ENCODE assay signal across 14 cellular contexts in genomic region chr6:97438011-97438671, GRCh38.
DNase-seq lines count a peak whose midpoint lies in the region; ATAC-seq and TF ChIP-seq lines count a peak whose summit lies in the region.
"Had no signal": no experiment of that assay in that cellular context is flagged by ENCODE, and none has a peak within 500 bp of the region (broad histone marks: within the 10 kb centered on the region; RNA-seq: fewer than 3 reads in every experiment).

No MANE protein-coding gene starts in this region.

- no peaks in the 10 kb centered on the region for H3K79me2 ChIP-seq in GM23338 (replicated peaks; ENCODE audit: insufficient read depth)
- no peaks in the 10 kb centered on the region for H3K79me2 ChIP-seq in hepatocyte

- H3K4me1 ChIP-seq in GM23338 (ENCODE audit: insufficient read depth) (peaks cover 8% of the 10 kb centered on the region), hepatocyte (ENCODE audit: insufficient read depth) (no peaks in the 10 kb centered on the region)

- 82% methylated on average over 4 of the region's 4 CpGs for whole genome bisulfite sequencing in hepatocyte (ENCODE audit: low lambda C conversion rate, missing lambda C conversion rate)

- H3K9me2 ChIP-seq in GM23338 (ENCODE audit: insufficient read depth) (no peaks in the 10 kb centered on the region), hepatocyte (replicated peaks; ENCODE audit: insufficient read depth) (no peaks in the 10 kb centered on the region)

- no peaks in the 10 kb centered on the region for H3K9me3 ChIP-seq in hepatocyte (ENCODE audit: low read depth)

- H2AFZ ChIP-seq in GM23338 (no peak overlapping the region), hepatocyte (no peak overlapping the region)

- H3K27me3 ChIP-seq in GM23338 (ENCODE audit: insufficient read depth) (no peaks in the 10 kb centered on the region), hepatocyte (no peaks in the 10 kb centered on the region)
- H3K27me3 ChIP-seq: brain microvascular endothelial cell had no signal

- H3K4me2 ChIP-seq in GM23338 = no peak overlapping the region
- H3K4me2 ChIP-seq in hepatocyte = no peak overlapping the region

- TF ChIP-seq CTCF in GM23338 (conservative IDR thresholded peaks at IDR 0.05; ENCODE audit: low read depth in 2 of 2) = no peak
- TF ChIP-seq CTCF in hepatocyte (IDR thresholded peaks at IDR 0.05; ENCODE audit: poor library complexity) = no peak

- peak overlapping the region; percentile 40; the same call in 1 of the 2 replicates for H3K27ac Mint-ChIP-seq in GM23338
- H3K27ac Mint-ChIP-seq: stimulated activated naive B cell treated with anti-CD40 and anti-IgM and Interleukin-4, amounts not matched to agents 10 μg/mL and 1 μg/mL and 100 μg/mL, for 72 hours had no signal

- H3K4me1 Mint-ChIP-seq in GM23338 = peaks cover 18% of the 10 kb centered on the region
- H3K4me1 Mint-ChIP-seq: stimulated activated naive B cell treated with anti-CD40 and anti-IgM and Interleukin-4, amounts not matched to agents 10 μg/mL and 1 μg/mL and 100 μg/mL, for 72 hours had no signal

- H3K27me3 Mint-ChIP-seq in GM23338 (ENCODE audit: insufficient read depth, low read depth, poor library complexity) = no peaks in the 10 kb centered on the region
- H3K27me3 Mint-ChIP-seq: stimulated activated naive B cell treated with anti-CD40 and anti-IgM and Interleukin-4, amounts not matched to agents 10 μg/mL and 1 μg/mL and 100 μg/mL, for 72 hours had no signal

- no peak overlapping the region for H3K4me3 Mint-ChIP-seq in GM23338
- H3K4me3 Mint-ChIP-seq: stimulated activated naive B cell treated with anti-CD40 and anti-IgM and Interleukin-4, amounts not matched to agents 10 μg/mL and 1 μg/mL and 100 μg/mL, for 72 hours had no signal

- H3K4me3 ChIP-seq in GM23338 (no peak overlapping the region), hepatocyte (no peak overlapping the region)

- DNase-seq in GM23338 (ENCODE audit: low spot score) (no peak), midbrain (lab: John Stamatoyannopoulos, UW) (peak; percentile 51), hepatocyte (ENCODE audit: low spot score) (no peak), NCI-H2227 (lab: John Stamatoyannopoulos, UW; ENCODE audit: unreplicated experiment) (no peak)
- DNase-seq in activated CD4-positive, alpha-beta T cell treated with anti-CD3 and anti-CD28 coated beads, Interleukin-2, amount 50 U/mL, for 4 hours = no peak
- DNase-seq: brain microvascular endothelial cell; effector CD8-positive, alpha-beta T cell; mesenchymal stem cell; PC-3; stimulated activated naive B cell treated with anti-CD40 and anti-IgM and Interleukin-4, amounts not matched to agents 10 μg/mL and 1 μg/mL and 100 μg/mL, for 72 hours had no signal

- H3K36me3 Mint-ChIP-seq in GM23338 (ENCODE audit: low read depth) = no peaks in the 10 kb centered on the region
- H3K36me3 Mint-ChIP-seq: stimulated activated naive B cell treated with anti-CD40 and anti-IgM and Interleukin-4, amounts not matched to agents 10 μg/mL and 1 μg/mL and 100 μg/mL, for 72 hours had no signal

- H3K36me3 ChIP-seq in GM23338 (ENCODE audit: insufficient read depth) = no peaks in the 10 kb centered on the region
- H3K36me3 ChIP-seq in hepatocyte (replicated peaks; ENCODE audit: insufficient read depth, low read depth) = no peaks in the 10 kb centered on the region
- H3K36me3 ChIP-seq: brain microvascular endothelial cell had no signal

- H4K20me1 ChIP-seq in GM23338 (replicated peaks; ENCODE audit: insufficient read depth) (no peaks in the 10 kb centered on the region), hepatocyte (ENCODE audit: insufficient read depth, poor library complexity, severe bottlenecking) (no peaks in the 10 kb centered on the region)

- H3K27ac ChIP-seq in GM23338 (ENCODE audit: low read depth) (no peak overlapping the region), hepatocyte (no peak overlapping the region)
- H3K27ac ChIP-seq: brain microvascular endothelial cell had no signal

- no peaks in the 10 kb centered on the region for H3K9me3 Mint-ChIP-seq in GM23338
- H3K9me3 Mint-ChIP-seq: stimulated activated naive B cell treated with anti-CD40 and anti-IgM and Interleukin-4, amounts not matched to agents 10 μg/mL and 1 μg/mL and 100 μg/mL, for 72 hours had no signal

- ATAC-seq in GM19043 (IDR thresholded peaks at IDR 0.05; ENCODE audit: low read depth, unreplicated experiment) (peak; percentile 52), GM23338 (no peak), HG03354 (IDR thresholded peaks at IDR 0.05; ENCODE audit: poor library complexity, severe bottlenecking, unreplicated experiment) (peak; percentile 75), GM18517 (IDR thresholded peaks at IDR 0.05; ENCODE audit: unreplicated experiment) (no peak)
- ATAC-seq: PC-3; sciatic nerve; stimulated activated naive B cell treated with anti-CD40 and anti-IgM and Interleukin-4, amounts not matched to agents 10 μg/mL and 1 μg/mL and 100 μg/mL, for 72 hours had no signal

- no peaks in the 10 kb centered on the region for H3F3A ChIP-seq in GM23338 (replicated peaks; ENCODE audit: low read depth)

TF ChIP-seq in GM23338, 12 proteins besides CTCF, POLR2A, EP300 and RAD21 (continues in another document):
- TF ChIP-seq EZH2 (IDR thresholded peaks at IDR 0.05; ENCODE audit: low read depth, unreplicated experiment) (no peak), REST (IDR thresholded peaks at IDR 0.05; ENCODE audit: unreplicated experiment) (no peak), NANOG (IDR thresholded peaks at IDR 0.05; ENCODE audit: borderline replicate concordance) (no peak)

Comparison
In these comparisons a context has a peak if more than half of its experiments do, and no peak if none do; other contexts are left out.
1. ATAC-seq: peak in GM19043 (single experiment) and HG03354 (single experiment); none in GM23338 (single experiment) and GM18517 (single experiment).